1 cellular context compared by ENCODE assay signal in genomic region chr2:46488389-46488788, GRCh38.
TF ChIP-seq lines count a peak whose summit lies in the region.

No MANE protein-coding gene starts in this region.

TF ChIP-seq in A549, 52 proteins besides CTCF, POLR2A, EP300 and RAD21:
- TF ChIP-seq TP53 (CRISPR knock-in tag; IDR thresholded peaks at IDR 0.05) (no peak), HOXB13 (CRISPR knock-in tag; IDR thresholded peaks at IDR 0.05; ENCODE audit: low read depth) (no peak), ELK1 (IDR thresholded peaks at IDR 0.05; ENCODE audit: low read depth, low read length) (no peak), MAX (IDR thresholded peaks at IDR 0.05) (no peak), SREBF2 (IDR thresholded peaks at IDR 0.05) (no peak), MYC (IDR thresholded peaks at IDR 0.05; ENCODE audit: borderline replicate concordance, low read length) (no peak), USF2 (IDR thresholded peaks at IDR 0.05) (no peak), HDAC2 (IDR thresholded peaks at IDR 0.05) (no peak), ZC3H11A (IDR thresholded peaks at IDR 0.05) (no peak), EHMT2 (IDR thresholded peaks at IDR 0.05; ENCODE audit: low read depth) (no peak), RNF2 (IDR thresholded peaks at IDR 0.05; ENCODE audit: borderline replicate concordance, low read depth) (no peak), HEYL (CRISPR knock-in tag; IDR thresholded peaks at IDR 0.05) (no peak), JUN (IDR thresholded peaks at IDR 0.05) (no peak), HES2 (IDR thresholded peaks at IDR 0.05) (no peak), E2F6 (IDR thresholded peaks at IDR 0.05; ENCODE audit: borderline replicate concordance, low read depth) (no peak), SMC3 (IDR thresholded peaks at IDR 0.05) (no peak), ESRRA (IDR thresholded peaks at IDR 0.05; ENCODE audit: borderline replicate concordance, low read length) (no peak), ZFP36 (IDR thresholded peaks at IDR 0.05; ENCODE audit: borderline replicate concordance, partially characterized antibody) (no peak), HOXB5 (CRISPR knock-in tag; IDR thresholded peaks at IDR 0.05) (no peak)
